In the genomic region with DNA sequence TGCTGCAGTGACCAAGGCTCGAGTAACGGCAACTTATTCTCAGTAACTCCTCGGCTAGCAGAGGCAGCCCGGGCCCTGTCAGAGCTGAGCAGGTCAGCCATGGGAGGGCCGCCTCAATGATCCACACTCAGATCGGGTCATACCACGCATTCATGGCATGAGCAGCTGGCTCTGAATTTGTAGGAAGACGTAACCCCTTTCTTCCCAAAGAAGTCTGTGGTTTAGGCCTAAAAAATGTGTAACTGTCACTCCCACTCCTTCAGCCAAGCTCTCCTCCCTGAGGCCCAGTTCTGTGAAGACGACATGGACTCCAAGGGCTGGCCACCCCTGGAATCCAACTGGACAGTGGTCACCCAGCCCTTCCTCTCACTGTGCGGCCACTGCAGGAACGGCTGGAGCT, we compare ENCODE assay signal across 8 cellular contexts. TPM values are rescaled to one million over a fixed set of nuclear protein-coding genes. Genes with fewer than 3 reads are reported as not detected.
DNase-seq lines count a peak whose midpoint lies in the region; ATAC-seq, FAIRE-seq and TF ChIP-seq lines count a peak whose summit lies in the region.

No MANE protein-coding gene starts in this region.

- H3K4me2 ChIP-seq in astrocyte (ENCODE audit: low read length) (peak overlapping the region; percentile 81), skeletal muscle satellite cell (ENCODE audit: low read length) (peak overlapping the region; percentile 66)

- H3K27me3 Mint-ChIP-seq in astrocyte (ENCODE audit: low read depth, unreplicated experiment): no peaks in the 10 kb centered on the region

- H3K27ac Mint-ChIP-seq in astrocyte (ENCODE audit: unreplicated experiment): peak overlapping the region; percentile 95

- no peak for TF ChIP-seq CTCF in astrocyte (IDR thresholded peaks at IDR 0.05; ENCODE audit: insufficient read depth, low read depth, low read length)

- peaks cover 4% of the 10 kb centered on the region for H3K36me3 Mint-ChIP-seq in astrocyte (ENCODE audit: low read depth, unreplicated experiment)

- no peaks in the 10 kb centered on the region for H4K20me1 ChIP-seq in astrocyte (ENCODE audit: insufficient read depth, low read length)

- H3K4me1 Mint-ChIP-seq in astrocyte (ENCODE audit: low read depth, unreplicated experiment): peaks cover 40% of the 10 kb centered on the region

- H3K27me3 ChIP-seq in astrocyte (ENCODE audit: insufficient read depth, low read length): no peaks in the 10 kb centered on the region
- H3K27me3 ChIP-seq in skeletal muscle satellite cell (ENCODE audit: control insufficient read depth, insufficient read depth, low read length): no peaks in the 10 kb centered on the region

- peak overlapping the region; percentile 50 for H2AFZ ChIP-seq in astrocyte (ENCODE audit: low read depth, low read length)

- no peaks in the 10 kb centered on the region for H3K9me3 Mint-ChIP-seq in astrocyte (ENCODE audit: unreplicated experiment)

- H3K4me3 ChIP-seq in astrocyte (ENCODE audit: insufficient read depth, low read depth, low read length) (no peak overlapping the region), skeletal muscle satellite cell (ENCODE audit: low read length) (peak overlapping the region; percentile 45)

- H3K9ac ChIP-seq in astrocyte (ENCODE audit: low read length) (peak overlapping the region; percentile 92), skeletal muscle satellite cell (ENCODE audit: low read depth, low read length) (peak overlapping the region; percentile 91)

- H3K79me2 ChIP-seq in astrocyte (ENCODE audit: insufficient read depth, low read length): no peaks in the 10 kb centered on the region

- H3K36me3 ChIP-seq in astrocyte (ENCODE audit: insufficient read depth, low read length) (peaks cover 15% of the 10 kb centered on the region), skeletal muscle satellite cell (ENCODE audit: insufficient read depth, low read length) (peaks cover 17% of the 10 kb centered on the region)

- no peak for FAIRE-seq in astrocyte (lab: Jason Lieb, UNC)
- FAIRE-seq in urothelium cell line (lab: Jason Lieb, UNC): no peak

- ATAC-seq in GM18505 (IDR thresholded peaks at IDR 0.05; ENCODE audit: unreplicated experiment) (no peak), GM21717 (IDR thresholded peaks at IDR 0.05; ENCODE audit: unreplicated experiment) (no peak)

- H3K27ac ChIP-seq in astrocyte (ENCODE audit: low read depth, low read length): peak overlapping the region; percentile 99

- peaks cover 46% of the 10 kb centered on the region for H3K4me1 ChIP-seq in astrocyte (ENCODE audit: insufficient read depth, low read length)
- H3K4me1 ChIP-seq in skeletal muscle satellite cell (ENCODE audit: control insufficient read depth, insufficient read depth, low read length): peaks cover 70% of the 10 kb centered on the region

- DNase-seq in EL (peak; percentile 76), astrocyte (ENCODE audit: low read depth) (peak; percentile 87), hepatic stellate cell (ENCODE audit: low spot score) (peak; percentile 68), urothelium cell line (ENCODE audit: low spot score) (no peak), superior temporal gyrus (ENCODE audit: extremely low spot score) (no peak)

- H3K9me3 ChIP-seq in astrocyte (ENCODE audit: insufficient read depth, low read depth, low read length) (no peaks in the 10 kb centered on the region), skeletal muscle satellite cell (replicated peaks; ENCODE audit: low read length) (no peaks in the 10 kb centered on the region)

- no peak overlapping the region for H3K4me3 Mint-ChIP-seq in astrocyte (ENCODE audit: unreplicated experiment)

- no peak for TF ChIP-seq POLR2A in GM18505 (IDR thresholded peaks at IDR 0.05; ENCODE audit: borderline replicate concordance, extremely low read depth, insufficient read depth, insufficient read length)

RNA-seq across cellular contexts. Expression of gene PPP2R1B, which starts 30.0 kb away (rescaled TPM):
- 43.0 and 44.5 TPM in 2 replicates for total RNA-seq in astrocyte
- total RNA-seq in skeletal muscle satellite cell (2012; rRNA removed): 24.1 and 25.8 TPM in 2 replicates

Comparison
In these comparisons a context has a peak if more than half of its experiments do, and no peak if none do; other contexts are left out.
1. DNase-seq: peak in EL (single experiment), astrocyte (single experiment) and hepatic stellate cell (single experiment); none in urothelium cell line (single experiment) and superior temporal gyrus (single experiment).